29 cellular contexts compared by ENCODE assay signal in the genomic region with DNA sequence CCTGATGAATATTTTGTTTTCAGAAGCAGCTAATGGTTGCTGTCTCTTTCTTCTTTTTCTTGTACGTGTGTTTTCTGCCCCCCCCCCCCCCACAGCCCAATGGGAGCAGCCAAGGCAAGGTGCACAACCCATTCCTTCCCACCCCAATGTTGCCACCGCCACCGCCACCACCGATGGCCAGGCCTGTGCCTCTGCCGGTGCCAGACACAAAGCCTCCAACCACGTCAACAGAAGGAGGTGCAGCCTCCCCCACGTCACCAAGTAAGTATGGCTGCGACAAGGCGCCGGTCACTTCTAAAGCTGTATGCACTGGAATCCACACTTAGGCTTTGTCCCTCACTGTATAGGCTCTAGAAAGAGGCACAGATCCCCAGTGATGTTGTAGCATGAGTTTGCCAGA.
"Had no signal": no experiment of that assay in that cellular context is flagged by ENCODE, and none has a peak within 500 bp of the region (broad histone marks: within the 10 kb centered on the region; RNA-seq: fewer than 3 reads in every experiment).

No MANE protein-coding gene starts in this region.

- H3K27me3 ChIP-seq: neural progenitor cell, neutrophil, pancreas, right atrium auricular region, spleen, stomach, thyroid gland, tibial nerve, upper lobe of left lung, vagina had no signal

- H3K36me3 Mint-ChIP-seq: natural killer cell; stimulated activated memory B cell treated with anti-CD40 and anti-IgM and Interleukin-4, amounts not matched to agents 10 μg/mL and 1 μg/mL and 100 μg/mL, for 72 hours had no signal

- H3K4me1 ChIP-seq: neural progenitor cell, prostate gland had no signal

- H3K4me2 ChIP-seq: neural progenitor cell, smooth muscle cell had no signal

- H3K27ac ChIP-seq: neural progenitor cell, neutrophil, pancreas, prostate gland, right atrium auricular region, skin epidermis, spleen, stomach, thoracic aorta, thyroid gland, tibial nerve, upper lobe of left lung, vagina had no signal

- H3K9me3 ChIP-seq: neutrophil, pancreas, prostate gland, right atrium auricular region, spleen, stomach, thoracic aorta, thyroid gland, tibial nerve, upper lobe of left lung, vagina had no signal

- H3K36me3 ChIP-seq: neural progenitor cell, neutrophil, prostate gland had no signal

- H3K27ac Mint-ChIP-seq: naive thymus-derived CD4-positive, alpha-beta T cell; natural killer cell; neural progenitor cell; stimulated activated memory B cell treated with anti-CD40 and anti-IgM and Interleukin-4, amounts not matched to agents 10 μg/mL and 1 μg/mL and 100 μg/mL, for 72 hours had no signal

- H3K9me3 Mint-ChIP-seq: naive thymus-derived CD4-positive, alpha-beta T cell; natural killer cell; nephron; neural progenitor cell; stimulated activated memory B cell treated with anti-CD40 and anti-IgM and Interleukin-4, amounts not matched to agents 10 μg/mL and 1 μg/mL and 100 μg/mL, for 72 hours had no signal

- H3K9ac ChIP-seq: neural progenitor cell had no signal

- ATAC-seq: naive thymus-derived CD4-positive, alpha-beta T cell; natural killer cell; pancreas; sciatic nerve; stimulated activated memory B cell treated with anti-CD40 and anti-IgM and Interleukin-4, amounts not matched to agents 10 μg/mL and 1 μg/mL and 100 μg/mL, for 72 hours; stimulated activated naive CD8-positive, alpha-beta T cell treated with anti-CD3 and anti-CD28 coated beads, Interleukin-15, Interleukin-2, amounts not matched to agents 100 U/mL and 50 U/mL, for 24 hours had no signal

- H3K4me1 Mint-ChIP-seq: natural killer cell had no signal

- H3K4me3 Mint-ChIP-seq: naive thymus-derived CD4-positive, alpha-beta T cell; natural killer cell; nephron; neural progenitor cell; stimulated activated memory B cell treated with anti-CD40 and anti-IgM and Interleukin-4, amounts not matched to agents 10 μg/mL and 1 μg/mL and 100 μg/mL, for 72 hours had no signal

- H2AFZ ChIP-seq: neural progenitor cell had no signal

- H3K4me3 ChIP-seq: neural progenitor cell, pancreas, prostate gland, right atrium auricular region, skin epidermis, smooth muscle cell, spleen, stomach, thoracic aorta, thyroid gland, tibial nerve, upper lobe of left lung, vagina had no signal

- DNase-seq: naive thymus-derived CD4-positive, alpha-beta T cell; natural killer cell; nucleus accumbens; pancreas; retina; spleen; stimulated activated CD4-positive, alpha-beta T cell treated with anti-CD3 and anti-CD28 coated beads, Interleukin-12 subunit alpha, Interleukin-12 subunit beta, amount 100 ng/mL, for 4 hours; stimulated activated CD4-positive, alpha-beta T cell treated with anti-CD3 and anti-CD28 coated beads, Interleukin-1b, Interleukin-23, amount 100 ng/mL, for 48 hours; stimulated activated CD4-positive, alpha-beta T cell treated with anti-CD3 and anti-CD28 coated beads, Interleukin-4, amount 100 ng/mL, for 1 hour; stimulated activated CD4-positive, alpha-beta T cell treated with anti-CD3 and anti-CD28 coated beads, Interleukin-4, amount 100 ng/mL, for 4 hours; stimulated activated CD8-positive, alpha-beta memory T cell treated with anti-CD3 and anti-CD28 coated beads, Interleukin-4, amount 100 ng/mL, for 48 hours; stimulated activated naive CD4-positive, alpha-beta T cell; stimulated activated naive CD8-positive, alpha-beta T cell treated with anti-CD3 and anti-CD28 coated beads, Interleukin-15, Interleukin-2, amounts not matched to agents 100 U/mL and 50 U/mL, for 24 hours; stomach; thyroid gland; trophoblast cell had no signal
